ENCODE assay signal across 1 cellular context in genomic region chr11:105052487-105052886, GRCh38.
TF ChIP-seq lines count a peak whose summit lies in the region.

No MANE protein-coding gene starts in this region.

TF ChIP-seq in HepG2, 621 proteins besides CTCF, POLR2A, EP300 and RAD21:
- TF ChIP-seq BCL3 (CRISPR knock-in tag; IDR thresholded peaks at IDR 0.05): no peak
- no peak for TF ChIP-seq ZNF580 (CRISPR knock-in tag; IDR thresholded peaks at IDR 0.05; ENCODE audit: borderline replicate concordance, low read depth)
- no peak for TF ChIP-seq KDM2A (CRISPR knock-in tag; IDR thresholded peaks at IDR 0.05; ENCODE audit: borderline replicate concordance, low read depth)
- no peak for TF ChIP-seq CREBL2 (CRISPR knock-in tag; IDR thresholded peaks at IDR 0.05; ENCODE audit: borderline replicate concordance)
- TF ChIP-seq ZNF615 (CRISPR knock-in tag; IDR thresholded peaks at IDR 0.05; ENCODE audit: borderline replicate concordance): no peak
- no peak for TF ChIP-seq GLI4 (CRISPR knock-in tag; IDR thresholded peaks at IDR 0.05; ENCODE audit: borderline replicate concordance)
- no peak for TF ChIP-seq ZNF121 (CRISPR knock-in tag; IDR thresholded peaks at IDR 0.05)
- peak; percentile 62 for TF ChIP-seq MAFF (IDR thresholded peaks at IDR 0.05; ENCODE audit: low read depth, low read length)
- TF ChIP-seq TOE1 (CRISPR knock-in tag; IDR thresholded peaks at IDR 0.05): no peak
- no peak for TF ChIP-seq RNF2 (conservative IDR thresholded peaks at IDR 0.05; ENCODE audit: low read depth)
- TF ChIP-seq ZNF484 (CRISPR knock-in tag; IDR thresholded peaks at IDR 0.05; ENCODE audit: borderline replicate concordance, low read depth): no peak
- TF ChIP-seq MAFK (conservative IDR thresholded peaks at IDR 0.05 in 1 of 2, IDR thresholded peaks at IDR 0.05 in 1 of 2; ENCODE audit: low read length in 2 of 2): peak; percentile 13 to 58; a peak in 2 of 4 replicates
- TF ChIP-seq NR0B2 (CRISPR knock-in tag; IDR thresholded peaks at IDR 0.05): no peak
- TF ChIP-seq NCOA5 (CRISPR knock-in tag; IDR thresholded peaks at IDR 0.05): no peak
- TF ChIP-seq, protein P1, sequence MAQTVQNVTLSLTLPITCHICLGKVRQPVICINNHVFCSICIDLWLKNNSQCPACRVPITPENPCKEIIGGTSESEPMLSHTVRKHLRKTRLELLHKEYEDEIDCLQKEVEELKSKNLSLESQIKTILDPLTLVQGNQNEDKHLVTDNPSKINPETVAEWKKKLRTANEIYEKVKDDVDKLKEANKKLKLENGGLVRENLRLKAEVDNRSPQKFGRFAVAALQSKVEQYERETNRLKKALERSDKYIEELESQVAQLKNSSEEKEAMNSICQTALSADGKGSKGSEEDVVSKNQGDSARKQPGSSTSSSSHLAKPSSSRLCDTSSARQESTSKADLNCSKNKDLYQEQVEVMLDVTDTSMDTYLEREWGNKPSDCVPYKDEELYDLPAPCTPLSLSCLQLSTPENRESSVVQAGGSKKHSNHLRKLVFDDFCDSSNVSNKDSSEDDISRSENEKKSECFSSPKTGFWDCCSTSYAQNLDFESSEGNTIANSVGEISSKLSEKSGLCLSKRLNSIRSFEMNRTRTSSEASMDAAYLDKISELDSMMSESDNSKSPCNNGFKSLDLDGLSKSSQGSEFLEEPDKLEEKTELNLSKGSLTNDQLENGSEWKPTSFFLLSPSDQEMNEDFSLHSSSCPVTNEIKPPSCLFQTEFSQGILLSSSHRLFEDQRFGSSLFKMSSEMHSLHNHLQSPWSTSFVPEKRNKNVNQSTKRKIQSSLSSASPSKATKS (CRISPR knock-in tag; IDR thresholded peaks at IDR 0.05): no peak
